In genomic region chr3:17738921-17739320, GRCh38 we compare ENCODE assay signal across 1 cellular context.
TF ChIP-seq lines count a peak whose summit lies in the region.

No MANE protein-coding gene starts in this region.

TF ChIP-seq in K562, 482 proteins besides CTCF, POLR2A, EP300 and RAD21:
- TF ChIP-seq NONO (IDR thresholded peaks at IDR 0.05; ENCODE audit: low read depth in 2 of 2, low read length in 1 of 2) (no peak), ZNF431 (CRISPR knock-in tag; IDR thresholded peaks at IDR 0.05) (no peak), MYC (IDR thresholded peaks at IDR 0.05; ENCODE audit: low read depth, low read length) (no peak), MYC (CRISPR knock-in tag; IDR thresholded peaks at IDR 0.05; ENCODE audit: borderline replicate concordance, low read depth) (no peak), ZBTB5 (IDR thresholded peaks at IDR 0.05) (0 out of 2 replicates have a peak, but pooled peaks have one; percentile 30), TEAD4 (IDR thresholded peaks at IDR 0.05; ENCODE audit: low read length) (0 out of 2 replicates have a peak, but pooled peaks have one; percentile 6), TEAD4 (CRISPR knock-in tag; IDR thresholded peaks at IDR 0.05; ENCODE audit: borderline replicate concordance) (no peak), CREB3L1 (IDR thresholded peaks at IDR 0.05; ENCODE audit: borderline replicate concordance, low read depth) (no peak), TBP (optimal IDR thresholded peaks at IDR 0.05; ENCODE audit: low read depth, low read length) (peak; percentile 7), ATF4 (CRISPR knock-in tag; IDR thresholded peaks at IDR 0.05) (no peak), SMC3 (conservative IDR thresholded peaks at IDR 0.05; ENCODE audit: insufficient read depth, low read depth, low read length) (no peak), ZNF740 (CRISPR knock-in tag; IDR thresholded peaks at IDR 0.05) (no peak), ZNF740 (tag; IDR thresholded peaks at IDR 0.05) (no peak), ZNF175 (CRISPR knock-in tag; IDR thresholded peaks at IDR 0.05; ENCODE audit: low read depth) (no peak), ZNF589 (CRISPR knock-in tag; IDR thresholded peaks at IDR 0.05; ENCODE audit: low read depth) (0 out of 2 replicates have a peak, but pooled peaks have one; percentile 36), ZKSCAN3 (CRISPR knock-in tag; IDR thresholded peaks at IDR 0.05) (no peak), CREB5 (CRISPR knock-in tag; IDR thresholded peaks at IDR 0.05) (no peak), ZNF134 (CRISPR knock-in tag; conservative IDR thresholded peaks at IDR 0.05) (0 out of 2 replicates have a peak, but pooled peaks have one; percentile 47), ZBTB43 (CRISPR knock-in tag; IDR thresholded peaks at IDR 0.05) (no peak), GTF2E2 (tag; IDR thresholded peaks at IDR 0.05) (0 out of 2 replicates have a peak, but pooled peaks have one; percentile 43)
TF ChIP-seq in K562: peak in this region for 6.
